ENCODE assay signal across 11 cellular contexts in the genomic region with DNA sequence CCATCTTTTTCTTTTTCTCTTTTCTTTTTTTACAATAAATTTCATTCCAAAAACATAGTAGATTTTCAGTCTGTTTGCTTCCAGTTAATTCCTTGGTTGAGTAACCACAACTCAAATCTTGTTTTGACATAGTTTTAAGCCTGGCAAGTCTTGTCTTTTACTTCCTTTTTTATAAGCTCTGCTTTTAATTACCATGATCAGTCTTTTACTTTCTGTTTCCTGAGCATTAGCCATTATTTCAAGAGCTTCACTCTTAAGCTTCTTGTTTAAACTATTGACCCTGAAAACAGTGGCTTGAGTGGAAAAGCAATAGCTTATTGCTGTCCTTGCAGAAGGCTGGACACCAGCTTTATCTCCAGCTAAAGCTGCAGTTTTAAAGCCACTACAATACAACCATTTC.
A peak's percentile ranks its signal among the peaks of the same experiment; 100 is the strongest.
DNase-seq lines count a peak whose midpoint lies in the region; ATAC-seq lines count a peak whose summit lies in the region.
"Had no signal": no experiment of that assay in that cellular context is flagged by ENCODE, and none has a peak within 500 bp of the region (broad histone marks: within the 10 kb centered on the region; RNA-seq: fewer than 3 reads in every experiment).

No MANE protein-coding gene starts in this region.

- peak; percentile 62 for ATAC-seq in GM19025 (IDR thresholded peaks at IDR 0.05; ENCODE audit: low read depth, unreplicated experiment)
- ATAC-seq in HG02840 (IDR thresholded peaks at IDR 0.05; ENCODE audit: low FRiP score, unreplicated experiment) = peak; percentile 57
- no peak for ATAC-seq in HG03095 (IDR thresholded peaks at IDR 0.05; ENCODE audit: unreplicated experiment)
- ATAC-seq: GM23338, T-helper 17 cell had no signal

- H3K4ac ChIP-seq in neuronal stem cell (ENCODE audit: low read length) = no peak overlapping the region

- H3K4me2 ChIP-seq in neuronal stem cell (ENCODE audit: insufficient read depth, low read length, poor library complexity, severe bottlenecking) = no peak overlapping the region
- H3K4me2 ChIP-seq: GM23338 had no signal

- H3K79me1 ChIP-seq in neuronal stem cell (ENCODE audit: low read depth, low read length) = no peaks in the 10 kb centered on the region

- no peak overlapping the region for H3K18ac ChIP-seq in neuronal stem cell (ENCODE audit: low read length)

- no peaks in the 10 kb centered on the region for H3K9me3 ChIP-seq in neuronal stem cell (replicated peaks in 1 of 2; ENCODE audit: control insufficient read depth in 2 of 2, insufficient read depth in 1 of 2, low read depth in 1 of 2, low read length in 2 of 2)
- H3K9me3 ChIP-seq in effector memory CD4-positive, alpha-beta T cell (ENCODE audit: control insufficient read depth, low read length) = no peaks in the 10 kb centered on the region
- H3K9me3 ChIP-seq: Caco-2 had no signal

- no peak overlapping the region for H2AFZ ChIP-seq in neuronal stem cell (ENCODE audit: low read length)
- H2AFZ ChIP-seq: GM23338 had no signal

- no peak overlapping the region for H2BK5ac ChIP-seq in neuronal stem cell (ENCODE audit: low read length)

- H2BK120ac ChIP-seq in neuronal stem cell (ENCODE audit: low read depth, low read length) = no peak overlapping the region

- H3K23ac ChIP-seq in neuronal stem cell (ENCODE audit: low read depth, low read length, poor library complexity) = no peak overlapping the region

- H2BK12ac ChIP-seq in neuronal stem cell (ENCODE audit: low read length) = no peak overlapping the region

- no peaks in the 10 kb centered on the region for H3K36me3 ChIP-seq in neuronal stem cell (replicated peaks in 1 of 2; ENCODE audit: control insufficient read depth in 2 of 2, insufficient read depth in 2 of 2, low read length in 2 of 2)
- no peaks in the 10 kb centered on the region for H3K36me3 ChIP-seq in effector memory CD4-positive, alpha-beta T cell (ENCODE audit: control insufficient read depth, insufficient read depth, low read length)

- no peak overlapping the region for H3K14ac ChIP-seq in neuronal stem cell (ENCODE audit: low read length)

- peak; percentile 91 for DNase-seq in MV-4-11 (lab: John Stamatoyannopoulos, UW)
- peak; percentile 9 for DNase-seq in neuronal stem cell (ENCODE audit: low spot score)
- DNase-seq in AG20443 (ENCODE audit: low spot score) = no peak
- no peak for DNase-seq in effector memory CD4-positive, alpha-beta T cell
- DNase-seq: Caco-2, cortex of kidney, T-helper 17 cell had no signal

- H3K4me3 ChIP-seq in neuronal stem cell (ENCODE audit: low read length in 2 of 2) = no peak overlapping the region
- H3K4me3 ChIP-seq in effector memory CD4-positive, alpha-beta T cell (ENCODE audit: insufficient read depth, low read depth, low read length, poor library complexity, severe bottlenecking) = no peak overlapping the region
- H3K4me3 ChIP-seq: GM23338 had no signal

- H2BK15ac ChIP-seq in neuronal stem cell (ENCODE audit: low read length) = no peak overlapping the region

- no peak overlapping the region for H3K27ac ChIP-seq in neuronal stem cell (replicated peaks; ENCODE audit: low read length)
- no peak overlapping the region for H3K27ac ChIP-seq in effector memory CD4-positive, alpha-beta T cell (ENCODE audit: insufficient read depth, low read length, poor library complexity, severe bottlenecking)

- peaks cover 0 to 2% of the 10 kb centered on the region in 2 donors for H3K4me1 ChIP-seq in neuronal stem cell (ENCODE audit: control insufficient read depth in 2 of 2, insufficient read depth in 1 of 2, low read depth in 1 of 2, low read length in 2 of 2)
- H3K4me1 ChIP-seq in effector memory CD4-positive, alpha-beta T cell (ENCODE audit: control insufficient read depth, insufficient read depth, low read length, poor library complexity, severe bottlenecking) = no peaks in the 10 kb centered on the region
- H3K4me1 ChIP-seq: Caco-2 had no signal

- H4K8ac ChIP-seq in neuronal stem cell (ENCODE audit: low read depth, low read length) = no peak overlapping the region

- H4K91ac ChIP-seq in neuronal stem cell (ENCODE audit: low read depth, low read length, poor library complexity) = no peak overlapping the region

- no peaks in the 10 kb centered on the region for H3K27me3 ChIP-seq in neuronal stem cell (ENCODE audit: control insufficient read depth in 3 of 3, insufficient read depth in 3 of 3, low read depth in 1 of 3, low read length in 3 of 3)
- no peaks in the 10 kb centered on the region for H3K27me3 ChIP-seq in effector memory CD4-positive, alpha-beta T cell (replicated peaks; ENCODE audit: control insufficient read depth, insufficient read depth, low read length, poor library complexity, severe bottlenecking)

- H3K9ac ChIP-seq in neuronal stem cell (ENCODE audit: low read depth, low read length, poor library complexity) = no peak overlapping the region

- H2AK5ac ChIP-seq in neuronal stem cell (ENCODE audit: low read depth, low read length) = no peak overlapping the region

Comparison
In these comparisons a context has a peak if more than half of its experiments do, and no peak if none do; other contexts are left out.
1. DNase-seq: peak in MV-4-11 (single experiment) and neuronal stem cell (single experiment); none in AG20443 (single experiment) and effector memory CD4-positive, alpha-beta T cell (0 of 3).